In genomic region chr14:54440870-54441868, GRCh38 we compare ENCODE assay signal across 8 cellular contexts. TPM values are rescaled to one million over a fixed set of nuclear protein-coding genes. Genes with fewer than 3 reads are reported as not detected.
DNase-seq lines count a peak whose midpoint lies in the region; ATAC-seq and TF ChIP-seq lines count a peak whose summit lies in the region.

Gene CNIH1, minus strand, starts transcription at chr14:54441374. Its CDS starts 47 bp downstream, at chr14:54441327.

- H3K27ac ChIP-seq in OCI-LY1 (ENCODE audit: low read depth, low read length, poor library complexity, severe bottlenecking), result peak within 1 kb of the TSS; percentile 67

- peak; percentile 92 for TF ChIP-seq CTCF in OCI-LY1 (IDR thresholded peaks at IDR 0.05; ENCODE audit: low read length)

- peak; percentile 95 for ATAC-seq in GM21515 (IDR thresholded peaks at IDR 0.05; ENCODE audit: unreplicated experiment)

- H3K4me1 ChIP-seq in OCI-LY1 (ENCODE audit: insufficient read depth, low read length, severe bottlenecking) (peaks cover 49% of the 10 kb centered on the region), mononuclear cell (ENCODE audit: insufficient read depth, low read length) (peaks cover 38% of the 10 kb centered on the region)

- H3K36me3 ChIP-seq in OCI-LY1 (ENCODE audit: insufficient read depth, low read length), result peaks cover 12% of the 10 kb centered on the region

- no peaks in the 10 kb centered on the region for H3F3A ChIP-seq in OCI-LY1 (ENCODE audit: insufficient read depth, low read length)

- H3K79me2 ChIP-seq in OCI-LY1 (ENCODE audit: insufficient read depth, low read length), result peaks cover 45% of the 10 kb centered on the region

- peak within 1 kb of the TSS; percentile 100 for H2AFZ ChIP-seq in OCI-LY1 (ENCODE audit: low read length)

- H3K4me3 ChIP-seq in OCI-LY1 (ENCODE audit: low read depth, low read length, poor library complexity, severe bottlenecking), result peak within 1 kb of the TSS; percentile 75
- peak within 1 kb of the TSS; percentile 87 for H3K4me3 ChIP-seq in mononuclear cell (ENCODE audit: low read length)

- no peaks in the 10 kb centered on the region for H3K9me3 ChIP-seq in OCI-LY1 (ENCODE audit: low read length)
- no peaks in the 10 kb centered on the region for H3K9me3 ChIP-seq in mononuclear cell (ENCODE audit: low read depth, low read length)

- peak within 1 kb of the TSS; percentile 89 for H3K4me2 ChIP-seq in OCI-LY1 (ENCODE audit: low read length)

- H3K27me3 ChIP-seq in OCI-LY1 (ENCODE audit: insufficient read depth, low read length), result no peaks in the 10 kb centered on the region
- H3K27me3 ChIP-seq in mononuclear cell (ENCODE audit: insufficient read depth, low read length), result no peaks in the 10 kb centered on the region

- H4K20me1 ChIP-seq in OCI-LY1 (ENCODE audit: insufficient read depth, low read length), result no peaks in the 10 kb centered on the region

- DNase-seq in DMS 273 (lab: John Stamatoyannopoulos, UW; ENCODE audit: unreplicated experiment) (peak; percentile 97), HuH-7 (ENCODE audit: low spot score) (peak; percentile 95), epidermal melanocyte (ENCODE audit: insufficient read length, low spot score) (peak; percentile 90)
- DNase-seq in activated CD8-positive, alpha-beta memory T cell treated with anti-CD3 and anti-CD28 coated beads, Interleukin-2, amount 50 U/mL, for 48 hours, result peak; percentile 100
- peak; percentile 87 for DNase-seq in stimulated activated CD8-positive, alpha-beta memory T cell treated with anti-CD3 and anti-CD28 coated beads, Interleukin-4, amount 100 ng/mL, for 24 hours (ENCODE audit: low read depth)

- H3K9me2 ChIP-seq in OCI-LY1 (ENCODE audit: low read depth, low read length), result no peaks in the 10 kb centered on the region

- peak within 1 kb of the TSS; percentile 77 for H3K9ac ChIP-seq in OCI-LY1 (ENCODE audit: low read length)

RNA-seq across cellular contexts. Expression of gene CNIH1, which starts in this region (rescaled TPM):
- 108 TPM for total RNA-seq in mononuclear cell

Comparison
In these comparisons a context has a peak if more than half of its experiments do, and no peak if none do; other contexts are left out.
1. Peak in every context shown above with its lines: DNase-seq, ATAC-seq, H3K4me3 ChIP-seq and H3K27ac ChIP-seq.